Comparison of ENCODE assay signal across 30 cellular contexts in the genomic region with DNA sequence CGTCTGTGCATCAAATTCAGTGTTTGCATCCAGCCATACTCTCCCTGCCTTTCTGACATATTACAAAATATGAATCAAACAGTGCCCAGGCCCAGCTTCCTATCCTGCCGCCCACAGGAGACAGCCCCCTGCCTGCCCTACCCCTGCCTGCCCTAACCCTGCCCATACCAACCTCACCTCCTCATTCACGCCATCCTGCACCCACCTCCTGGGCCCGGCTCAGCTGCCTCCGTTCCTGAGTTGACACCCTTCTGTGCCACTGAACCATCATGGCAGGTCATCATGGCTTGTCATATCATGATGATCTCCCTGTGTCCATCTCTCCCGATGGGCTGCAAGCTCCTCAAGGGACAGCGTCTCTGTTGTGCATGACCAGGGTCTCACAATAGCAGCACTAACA.
"Had no signal": no experiment of that assay in that cellular context is flagged by ENCODE, and none has a peak within 500 bp of the region (broad histone marks: within the 10 kb centered on the region; RNA-seq: fewer than 3 reads in every experiment).

No MANE protein-coding gene starts in this region.

- ATAC-seq: activated CD4-positive, alpha-beta T cell treated with anti-CD3 and anti-CD28 coated beads for 36 hours; left lung; right cardiac atrium; stimulated activated memory B cell treated with anti-CD40 and anti-IgM and Interleukin-4, amounts not matched to agents 10 μg/mL and 1 μg/mL and 100 μg/mL, for 72 hours; WTC11 had no signal

- DNase-seq: activated CD4-positive, alpha-beta T cell treated with anti-CD3 and anti-CD28 coated beads for 36 hours; activated CD4-positive, alpha-beta T cell treated with anti-CD3 and anti-CD28 coated beads, Interleukin-2, amount 50 U/mL, for 4 hours; activated CD8-positive, alpha-beta memory T cell treated with anti-CD3 and anti-CD28 coated beads for 24 hours; activated CD8-positive, alpha-beta memory T cell treated with anti-CD3 and anti-CD28 coated beads, Interleukin-2, amount 50 U/mL, for 4 hours; activated naive CD4-positive, alpha-beta T cell treated with anti-CD3 and anti-CD28 coated beads for 36 hours; activated naive CD8-positive, alpha-beta T cell treated with anti-CD3 and anti-CD28 coated beads, Interleukin-2, amount 10 ng/mL, durations not matched to agents 7 days and 5 days; activated T-cell treated with anti-CD3 and anti-CD28 coated beads, Interleukin-2, amount 50 U/mL, for 48 hours; amniotic stem cell; cerebellar nuclear complex; cortex of kidney; effector CD4-positive, alpha-beta T cell; foreskin melanocyte; glutamatergic neuron; immature natural killer cell; kidney glomerular epithelial cell; left lung; naive B cell; right cardiac atrium; stimulated activated CD4-positive, alpha-beta T cell treated with anti-CD3 and anti-CD28 coated beads, Interleukin-15, amount 100 ng/mL, for 24 hours; stomach; T1000; transverse colon had no signal

- H3K27me3 ChIP-seq: hepatocyte, left lung, ovary, stomach, suprapubic skin, transverse colon, vagina had no signal

- H3K4me2 ChIP-seq: hepatocyte had no signal

- H3K4me3 ChIP-seq: hepatocyte, left lung, ovary, skin epidermis, stomach, suprapubic skin, transverse colon, vagina had no signal

- H3K9me3 ChIP-seq: left lung, ovary, stomach, suprapubic skin, transverse colon, vagina had no signal

- H3K36me3 ChIP-seq: ovary, suprapubic skin, transverse colon, vagina had no signal

- H3K27me3 Mint-ChIP-seq: activated CD4-positive, alpha-beta T cell treated with anti-CD3 and anti-CD28 coated beads for 36 hours; naive B cell; stimulated activated memory B cell treated with anti-CD40 and anti-IgM and Interleukin-4, amounts not matched to agents 10 μg/mL and 1 μg/mL and 100 μg/mL, for 72 hours had no signal

- H3K9me3 Mint-ChIP-seq: activated naive CD4-positive, alpha-beta T cell treated with anti-CD3 and anti-CD28 coated beads for 36 hours; activated naive CD8-positive, alpha-beta T cell treated with anti-CD3 and anti-CD28 coated beads, Interleukin-2, amount 10 ng/mL, durations not matched to agents 7 days and 5 days; immature natural killer cell; naive B cell; stimulated activated memory B cell treated with anti-CD40 and anti-IgM and Interleukin-4, amounts not matched to agents 10 μg/mL and 1 μg/mL and 100 μg/mL, for 72 hours; T-helper 1 cell treated with Interleukin-12 subunit alpha and Interleukin-12 subunit beta and Interleukin-4 antibody, amounts not matched to agents 30 μg/mL and 1 μg/mL, for 36 hours; WTC11 had no signal

- H3K36me3 Mint-ChIP-seq: activated naive CD8-positive, alpha-beta T cell treated with anti-CD3 and anti-CD28 coated beads, Interleukin-2, amount 10 ng/mL, durations not matched to agents 7 days and 5 days; immature natural killer cell had no signal

- H3K4me1 Mint-ChIP-seq: activated CD4-positive, alpha-beta T cell treated with anti-CD3 and anti-CD28 coated beads for 36 hours; activated naive CD8-positive, alpha-beta T cell treated with anti-CD3 and anti-CD28 coated beads, Interleukin-2, amount 10 ng/mL, durations not matched to agents 7 days and 5 days; immature natural killer cell; stimulated activated memory B cell treated with anti-CD40 and anti-IgM and Interleukin-4, amounts not matched to agents 10 μg/mL and 1 μg/mL and 100 μg/mL, for 72 hours had no signal

- H2AFZ ChIP-seq: hepatocyte had no signal

- H3K27ac ChIP-seq: left lung, ovary, stomach, suprapubic skin, transverse colon, vagina had no signal

- H3K27ac Mint-ChIP-seq: activated CD4-positive, alpha-beta T cell treated with anti-CD3 and anti-CD28 coated beads for 36 hours; activated naive CD4-positive, alpha-beta T cell treated with anti-CD3 and anti-CD28 coated beads for 36 hours; activated naive CD8-positive, alpha-beta T cell treated with anti-CD3 and anti-CD28 coated beads, Interleukin-2, amount 10 ng/mL, durations not matched to agents 7 days and 5 days; immature natural killer cell; stimulated activated memory B cell treated with anti-CD40 and anti-IgM and Interleukin-4, amounts not matched to agents 10 μg/mL and 1 μg/mL and 100 μg/mL, for 72 hours; T-helper 1 cell treated with Interleukin-12 subunit alpha and Interleukin-12 subunit beta and Interleukin-4 antibody, amounts not matched to agents 30 μg/mL and 1 μg/mL, for 36 hours had no signal

- H3K4me3 Mint-ChIP-seq: activated CD4-positive, alpha-beta T cell treated with anti-CD3 and anti-CD28 coated beads for 36 hours; activated naive CD4-positive, alpha-beta T cell treated with anti-CD3 and anti-CD28 coated beads for 36 hours; activated naive CD8-positive, alpha-beta T cell treated with anti-CD3 and anti-CD28 coated beads, Interleukin-2, amount 10 ng/mL, durations not matched to agents 7 days and 5 days; immature natural killer cell; naive B cell; stimulated activated memory B cell treated with anti-CD40 and anti-IgM and Interleukin-4, amounts not matched to agents 10 μg/mL and 1 μg/mL and 100 μg/mL, for 72 hours; T-helper 1 cell treated with Interleukin-12 subunit alpha and Interleukin-12 subunit beta and Interleukin-4 antibody, amounts not matched to agents 30 μg/mL and 1 μg/mL, for 36 hours; WTC11 had no signal
